Comparison of ENCODE assay signal across 8 cellular contexts in genomic region chr3:113769551-113769950, GRCh38. TPM values are rescaled to one million over a fixed set of nuclear protein-coding genes. Genes with fewer than 3 reads are reported as not detected.
A peak's percentile ranks its signal among the peaks of the same experiment; 100 is the strongest.
DNase-seq lines count a peak whose midpoint lies in the region; ATAC-seq, FAIRE-seq and TF ChIP-seq lines count a peak whose summit lies in the region.

No MANE protein-coding gene starts in this region.

- DNase-seq in EH (ENCODE audit: low read depth), result peak; percentile 69
- peak; percentile 55 for DNase-seq in RWPE1 (ENCODE audit: low spot score)
- no peak for DNase-seq in kidney
- no peak for DNase-seq in NCI-H2196 (lab: John Stamatoyannopoulos, UW; ENCODE audit: unreplicated experiment)
- no peak for DNase-seq in NK-92 treated with Interleukin-12 subunit alpha and Interleukin-12 subunit beta, amount 100 ng/mL, for 24 hours (lab: John Stamatoyannopoulos, UW)
- no peak for DNase-seq in T-helper 1 cell

- no peak overlapping the region for H3K4me3 ChIP-seq in kidney (ENCODE audit: low read length in 2 of 2)

- peak; percentile 38 for FAIRE-seq in kidney (lab: Jason Lieb, UNC)

- CTCF ChIA-PET in RWPE1 (lab: Yijun Ruan, JAX), result interaction anchor here (0.6 kb wide), 1 partner anchor 122 kb away, joined by 4 read pairs; no protein-coding TSS in a partner anchor

- peaks cover 2 to 16% of the 10 kb centered on the region in 2 donors for H3K4me1 ChIP-seq in kidney (ENCODE audit: control insufficient read depth in 1 of 2, insufficient read depth in 1 of 2, low read depth in 1 of 2, low read length in 2 of 2)

- ATAC-seq in GM21825 (IDR thresholded peaks at IDR 0.05; ENCODE audit: unreplicated experiment) (peak; percentile 96), HG03521 (IDR thresholded peaks at IDR 0.05; ENCODE audit: unreplicated experiment) (no peak)

- POLR2A ChIA-PET in RWPE1 (lab: Yijun Ruan, JAX; ENCODE audit: low non-redundant PET), result no interaction called here

- H3K27ac ChIP-seq in RWPE1 (no peak overlapping the region), kidney (ENCODE audit: low read depth in 2 of 2, low read length in 2 of 2) (peak overlapping the region in 1 of 2 donors; percentile 63)

- intact Hi-C loops in kidney (cut with DNase I), result no loop called here

- no peak overlapping the region for H3K9ac ChIP-seq in kidney (ENCODE audit: low read length in 2 of 2)

- H3K36me3 ChIP-seq in kidney (ENCODE audit: control insufficient read depth in 1 of 2, insufficient read depth in 2 of 2, low read length in 2 of 2), result no peaks in the 10 kb centered on the region

- TF ChIP-seq CTCF in RWPE1 (conservative IDR thresholded peaks at IDR 0.05; ENCODE audit: low read depth) (no peak), kidney (IDR thresholded peaks at IDR 0.05; ENCODE audit: borderline replicate concordance, extremely low read depth, insufficient read depth) (peak; percentile 15)

- H3K9me3 ChIP-seq in kidney (ENCODE audit: control insufficient read depth in 1 of 2, low read length in 2 of 2), result no peaks in the 10 kb centered on the region

RNA-seq across cellular contexts. Expression of gene ATP6V1A, which starts 22.7 kb away (rescaled TPM):
- total RNA-seq in kidney, result 172 TPM
- 87.1 TPM for polyA plus RNA-seq in kidney (ENCODE audit: insufficient read depth, low read depth, low replicate concordance)

RNA-seq across cellular contexts. Expression of gene NAA50, which starts 23.5 kb away (rescaled TPM):
- 101 TPM for total RNA-seq in kidney
- 45.4 TPM for polyA plus RNA-seq in kidney (ENCODE audit: insufficient read depth, low read depth, low replicate concordance)

Comparison
In these comparisons a context has a peak if more than half of its experiments do, and no peak if none do; other contexts are left out.
1. DNase-seq: peak in EH (single experiment) and RWPE1 (single experiment); none in kidney (single experiment), NCI-H2196 (single experiment), NK-92 treated with Interleukin-12 subunit alpha and Interleukin-12 subunit beta, amount 100 ng/mL, for 24 hours (single experiment) and T-helper 1 cell (0 of 5).